Comparison of ENCODE assay signal across 20 cellular contexts in the genomic region with DNA sequence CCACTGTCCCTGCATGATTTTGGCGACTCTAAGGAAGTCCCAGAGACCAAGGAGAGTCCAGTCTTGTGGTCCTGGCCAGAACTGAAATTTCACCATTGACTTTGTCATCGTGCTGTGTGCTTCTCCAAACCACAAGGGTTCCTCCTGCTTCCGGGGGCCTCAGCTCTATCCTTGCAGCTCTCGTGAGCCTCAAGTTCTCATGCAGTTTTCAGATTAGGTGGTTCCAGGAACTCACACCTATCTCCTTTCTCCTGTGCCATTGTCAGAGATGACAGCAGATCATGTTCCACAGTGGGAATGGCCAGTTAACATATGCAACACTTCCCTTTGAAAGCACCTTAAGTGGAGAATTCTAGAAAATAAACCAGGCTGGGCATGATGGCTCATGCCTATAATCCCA.
"Had no signal": no experiment of that assay in that cellular context is flagged by ENCODE, and none has a peak within 500 bp of the region (broad histone marks: within the 10 kb centered on the region; RNA-seq: fewer than 3 reads in every experiment).

No MANE protein-coding gene starts in this region.

- DNase-seq: effector memory CD4-positive, alpha-beta T cell; heart left ventricle; hippocampal formation; left colon; left ventricle myocardium superior; mesendoderm; naive B cell; occipital lobe; pancreas; right cardiac atrium; stimulated activated CD4-positive, alpha-beta T cell treated with anti-CD3 and anti-CD28 coated beads, Interleukin-4, amount 100 ng/mL, for 1 hour; stimulated activated CD8-positive, alpha-beta memory T cell treated with anti-CD3 and anti-CD28 coated beads, Interleukin-4, amount 100 ng/mL, for 48 hours; upper lobe of right lung had no signal

- H3K27ac ChIP-seq: heart left ventricle, pancreas, tibial nerve, upper lobe of right lung, vagina had no signal

- H3K36me3 ChIP-seq: heart left ventricle, pancreas, tibial nerve, upper lobe of right lung, vagina had no signal

- H3K27me3 ChIP-seq: pancreas, vagina had no signal

- H3K4me3 ChIP-seq: heart left ventricle, pancreas, smooth muscle cell, tibial nerve, upper lobe of right lung, vagina had no signal

- FAIRE-seq: endometrium, frontal cortex, pancreas had no signal

- H3K9me3 ChIP-seq: heart left ventricle, pancreas, tibial nerve, upper lobe of right lung, vagina had no signal

- H3K4me2 ChIP-seq: smooth muscle cell had no signal

- H3K4me1 ChIP-seq: heart left ventricle, pancreas, tibial nerve, upper lobe of right lung, vagina had no signal

- ATAC-seq: esophagus mucosa; heart left ventricle; left colon; left ventricle myocardium superior; pancreas; right cardiac atrium; stimulated activated effector memory CD8-positive, alpha-beta T cell treated with anti-CD3 and anti-CD28 coated beads, Interleukin-12 subunit alpha, Interleukin-12 subunit beta, amount 100 ng/mL, for 72 hours; upper lobe of right lung had no signal
